ENCODE assay signal across 28 cellular contexts in the genomic region with DNA sequence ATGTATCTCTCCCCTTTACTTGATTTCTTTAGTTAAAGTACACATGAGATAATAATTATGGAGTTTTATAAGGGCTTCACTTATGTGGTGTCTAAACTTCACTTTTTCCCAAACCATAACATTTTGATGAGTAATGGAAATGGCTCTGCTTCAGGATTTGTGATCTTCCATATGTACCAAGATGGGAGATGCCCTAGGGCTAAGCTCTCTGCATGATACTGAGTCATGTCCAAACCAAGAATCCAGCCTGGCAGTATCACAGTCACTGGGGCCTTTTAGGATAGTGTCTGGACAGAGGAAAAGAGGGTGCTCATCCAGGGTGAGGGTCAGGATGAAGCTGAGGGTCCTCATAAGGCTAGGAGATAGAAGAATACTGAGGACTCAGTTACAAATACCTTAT. TPM values are rescaled to one million over a fixed set of nuclear protein-coding genes. Genes with fewer than 3 reads are reported as not detected.
"Had no signal": no experiment of that assay in that cellular context is flagged by ENCODE, and none has a peak within 500 bp of the region (broad histone marks: within the 10 kb centered on the region; RNA-seq: fewer than 3 reads in every experiment).

No MANE protein-coding gene starts in this region.

- ATAC-seq: activated T-cell treated with anti-CD3 and anti-CD28 coated beads, Interleukin-2, amount 50 U/mL, for 4 hours; gastrocnemius medialis; left ventricle myocardium superior; natural killer cell; stimulated activated naive B cell treated with anti-CD40 and anti-IgM and Interleukin-4, amounts not matched to agents 10 μg/mL and 1 μg/mL and 100 μg/mL, for 72 hours had no signal

- H3K27ac ChIP-seq: gastrocnemius medialis, sigmoid colon, testis, uterus had no signal

- H3K27me3 Mint-ChIP-seq: activated naive CD8-positive, alpha-beta T cell treated with anti-CD3 and anti-CD28 coated beads, Interleukin-2, amount 10 ng/mL, durations not matched to agents 7 days and 5 days had no signal

- H3K27ac Mint-ChIP-seq: activated naive CD4-positive, alpha-beta T cell treated with anti-CD3 and anti-CD28 coated beads for 36 hours; activated naive CD8-positive, alpha-beta T cell treated with anti-CD3 and anti-CD28 coated beads, Interleukin-2, amount 10 ng/mL, durations not matched to agents 7 days and 5 days; natural killer cell; stimulated activated naive B cell treated with anti-CD40 and anti-IgM and Interleukin-4, amounts not matched to agents 10 μg/mL and 1 μg/mL and 100 μg/mL, for 72 hours had no signal

- H3K36me3 Mint-ChIP-seq: activated naive CD8-positive, alpha-beta T cell treated with anti-CD3 and anti-CD28 coated beads, Interleukin-2, amount 10 ng/mL, durations not matched to agents 7 days and 5 days; natural killer cell; stimulated activated naive B cell treated with anti-CD40 and anti-IgM and Interleukin-4, amounts not matched to agents 10 μg/mL and 1 μg/mL and 100 μg/mL, for 72 hours had no signal

- H3K9me3 ChIP-seq: gastrocnemius medialis, sigmoid colon, testis, uterus had no signal

- H3K4me1 ChIP-seq: gastrocnemius medialis, sigmoid colon, testis, uterus had no signal

- H3K4me2 ChIP-seq: smooth muscle cell had no signal

- H3K4me3 Mint-ChIP-seq: activated naive CD4-positive, alpha-beta T cell treated with anti-CD3 and anti-CD28 coated beads for 36 hours; activated naive CD8-positive, alpha-beta T cell treated with anti-CD3 and anti-CD28 coated beads, Interleukin-2, amount 10 ng/mL, durations not matched to agents 7 days and 5 days; activated T-cell treated with anti-CD3 and anti-CD28 coated beads, Interleukin-2, amount 50 U/mL, for 4 hours; natural killer cell; stimulated activated naive B cell treated with anti-CD40 and anti-IgM and Interleukin-4, amounts not matched to agents 10 μg/mL and 1 μg/mL and 100 μg/mL, for 72 hours had no signal

- H3K4me1 Mint-ChIP-seq: activated naive CD8-positive, alpha-beta T cell treated with anti-CD3 and anti-CD28 coated beads, Interleukin-2, amount 10 ng/mL, durations not matched to agents 7 days and 5 days; natural killer cell; stimulated activated naive B cell treated with anti-CD40 and anti-IgM and Interleukin-4, amounts not matched to agents 10 μg/mL and 1 μg/mL and 100 μg/mL, for 72 hours had no signal

- DNase-seq: activated CD4-positive, alpha-beta T cell treated with anti-CD3 and anti-CD28 coated beads for 4 hours; activated CD4-positive, alpha-beta T cell treated with anti-CD3 and anti-CD28 coated beads, Interleukin-2, amount 50 U/mL, for 48 hours; activated CD4-positive, CD25-positive, alpha-beta regulatory T cell; activated CD8-positive, alpha-beta memory T cell treated with anti-CD3 and anti-CD28 coated beads, Interleukin-2, amount 50 U/mL, for 48 hours; activated naive CD4-positive, alpha-beta T cell treated with anti-CD3 and anti-CD28 coated beads for 36 hours; activated naive CD8-positive, alpha-beta T cell treated with anti-CD3 and anti-CD28 coated beads, Interleukin-2, amount 10 ng/mL, durations not matched to agents 7 days and 5 days; activated T-cell treated with anti-CD3 and anti-CD28 coated beads, Interleukin-2, amount 50 U/mL, for 4 hours; amygdala; gastrocnemius medialis; hippocampal formation; left ventricle myocardium superior; midbrain; natural killer cell; sigmoid colon; stimulated activated CD4-positive, alpha-beta T cell treated with anti-CD3 and anti-CD28 coated beads, Interleukin-15, amount 100 ng/mL, for 24 hours; stimulated activated CD4-positive, alpha-beta T cell treated with anti-CD3 and anti-CD28 coated beads, Interleukin-2, amount 100 ng/mL, for 48 hours; stimulated activated CD8-positive, alpha-beta memory T cell treated with anti-CD3 and anti-CD28 coated beads, Interleukin-4, amount 100 ng/mL, for 48 hours; stimulated activated naive B cell treated with anti-CD40 and anti-IgM and Interleukin-4, amounts not matched to agents 10 μg/mL and 1 μg/mL and 100 μg/mL, for 72 hours; testis; uterus had no signal

- H3K9me3 Mint-ChIP-seq: activated naive CD4-positive, alpha-beta T cell treated with anti-CD3 and anti-CD28 coated beads for 36 hours; activated naive CD8-positive, alpha-beta T cell treated with anti-CD3 and anti-CD28 coated beads, Interleukin-2, amount 10 ng/mL, durations not matched to agents 7 days and 5 days; activated T-cell treated with anti-CD3 and anti-CD28 coated beads, Interleukin-2, amount 50 U/mL, for 4 hours; natural killer cell; stimulated activated naive B cell treated with anti-CD40 and anti-IgM and Interleukin-4, amounts not matched to agents 10 μg/mL and 1 μg/mL and 100 μg/mL, for 72 hours had no signal

- H3K4me3 ChIP-seq: gastrocnemius medialis, sigmoid colon, smooth muscle cell, testis, uterus had no signal

- H3K36me3 ChIP-seq: gastrocnemius medialis, sigmoid colon, uterus had no signal

- H3K27me3 ChIP-seq: gastrocnemius medialis, sigmoid colon, testis, uterus had no signal

RNA-seq across cellular contexts. Expression of a gene that starts 47.9 kb away (rescaled TPM):
- total RNA-seq: activated CD8-positive, alpha-beta memory T cell treated with anti-CD3 and anti-CD28 coated beads for 36 hours; activated naive CD4-positive, alpha-beta T cell treated with anti-CD3 and anti-CD28 coated beads for 36 hours; activated naive CD8-positive, alpha-beta T cell treated with anti-CD3 and anti-CD28 coated beads, Interleukin-2, amount 10 ng/mL, durations not matched to agents 7 days and 5 days; activated T-cell treated with anti-CD3 and anti-CD28 coated beads, Interleukin-2, amount 50 U/mL, for 4 hours; cardiac septum; chondrocyte; gastrocnemius medialis; left ventricle myocardium superior; natural killer cell; osteoblast; posterior vena cava; renal cortical epithelial cell; sigmoid colon; smooth muscle cell; uterus had no signal
- polyA plus RNA-seq: esophagus, sigmoid colon, smooth muscle cell had no signal
